Comparison of ENCODE assay signal across 12 cellular contexts in genomic region chr14:69573205-69573840, GRCh38. TPM values are rescaled to one million over a fixed set of nuclear protein-coding genes. Genes with fewer than 3 reads are reported as not detected.
DNase-seq lines count a peak whose midpoint lies in the region; ATAC-seq and TF ChIP-seq lines count a peak whose summit lies in the region.
"Had no signal": no experiment of that assay in that cellular context is flagged by ENCODE, and none has a peak within 500 bp of the region (broad histone marks: within the 10 kb centered on the region; RNA-seq: fewer than 3 reads in every experiment).

No MANE protein-coding gene starts in this region.

- H3K4ac ChIP-seq in mesenchymal stem cell (ENCODE audit: low read depth in 1 of 2, low read length in 2 of 2) = no peak overlapping the region

- no peaks in the 10 kb centered on the region for H3K36me3 ChIP-seq in aorta (ENCODE audit: control insufficient read depth in 1 of 2, insufficient read depth in 2 of 2, low read length in 1 of 2)
- H3K36me3 ChIP-seq in mesenchymal stem cell (ENCODE audit: control insufficient read depth in 1 of 2, insufficient read depth in 2 of 2, low read depth in 1 of 2, low read length in 2 of 2) = peaks cover 0 to 7% of the 10 kb centered on the region in 2 experiments
- H3K36me3 ChIP-seq: HAP-1, SJSA1 had no signal

- no peaks in the 10 kb centered on the region for H3K79me1 ChIP-seq in mesenchymal stem cell (replicated peaks; ENCODE audit: low read length, poor library complexity, severe bottlenecking)

- intact Hi-C loops in aorta (cut with DNase I) = no loop called here

- H3K18ac ChIP-seq in mesenchymal stem cell (ENCODE audit: low read depth in 1 of 2, low read length in 2 of 2) = no peak overlapping the region

- H3K4me1 ChIP-seq in aorta (ENCODE audit: control insufficient read depth in 1 of 2, insufficient read depth in 2 of 2, low read length in 2 of 2) = no peaks in the 10 kb centered on the region
- no peaks in the 10 kb centered on the region for H3K4me1 ChIP-seq in foreskin keratinocyte
- H3K4me1 ChIP-seq in mesenchymal stem cell (ENCODE audit: control insufficient read depth, insufficient read depth, low read depth, low read length) = peaks cover 22% of the 10 kb centered on the region

- H3K9me3 Mint-ChIP-seq in activated T-cell treated with anti-CD3 and anti-CD28 coated beads, Interleukin-2, amount 50 U/mL, for 72 hours = no peaks in the 10 kb centered on the region
- H3K9me3 Mint-ChIP-seq in mesothelial cell of epicardium = no peaks in the 10 kb centered on the region

- WGBS in aorta, 2 donors = 22 to 46% methylated on average over 45 to 52 of the region's 52 CpGs
- WGBS in mesenchymal stem cell = 94% methylated on average over 52 of the region's 52 CpGs

- peaks cover 12% of the 10 kb centered on the region for H3K4me1 Mint-ChIP-seq in activated T-cell treated with anti-CD3 and anti-CD28 coated beads, Interleukin-2, amount 50 U/mL, for 72 hours (ENCODE audit: low read depth)
- peaks cover 9% of the 10 kb centered on the region for H3K4me1 Mint-ChIP-seq in mesothelial cell of epicardium

- no peak overlapping the region for H3K27ac ChIP-seq in aorta (ENCODE audit: low read depth in 1 of 2, low read length in 2 of 2)
- H3K27ac ChIP-seq in foreskin keratinocyte = no peak overlapping the region
- H3K27ac ChIP-seq in mesenchymal stem cell (ENCODE audit: low read length, poor library complexity, severe bottlenecking) = no peak overlapping the region
- H3K27ac ChIP-seq: SJSA1 had no signal

- H4K91ac ChIP-seq in mesenchymal stem cell (ENCODE audit: low read length) = no peak overlapping the region

- ATAC-seq in activated T-cell treated with anti-CD3 and anti-CD28 coated beads, Interleukin-2, amount 50 U/mL, for 72 hours (replicated peaks in 1 of 2) = no peak
- no peak for ATAC-seq in aorta (ENCODE audit: low FRiP score)
- no peak for ATAC-seq in foreskin keratinocyte

- H3K9ac ChIP-seq in mesenchymal stem cell (ENCODE audit: low read length) = no peak overlapping the region

- H3K9me3 ChIP-seq in aorta (ENCODE audit: control insufficient read depth, low read length) (no peaks in the 10 kb centered on the region), mesenchymal stem cell (ENCODE audit: control insufficient read depth, low read length) (no peaks in the 10 kb centered on the region)
- H3K9me3 ChIP-seq: HAP-1 had no signal

- no peak overlapping the region for H2AK5ac ChIP-seq in mesenchymal stem cell (ENCODE audit: low read length, severe bottlenecking)

- H2BK5ac ChIP-seq in mesenchymal stem cell (ENCODE audit: low read depth, low read length, poor library complexity, severe bottlenecking) = no peak overlapping the region

- peak overlapping the region; percentile 71 to 82 for H3K4me3 Mint-ChIP-seq in activated T-cell treated with anti-CD3 and anti-CD28 coated beads, Interleukin-2, amount 50 U/mL, for 72 hours
- H3K4me3 Mint-ChIP-seq in mesothelial cell of epicardium = peak overlapping the region; percentile 72

- H3K14ac ChIP-seq in mesenchymal stem cell (ENCODE audit: low read length in 2 of 2) = no peak overlapping the region

- H3K27me3 Mint-ChIP-seq in activated T-cell treated with anti-CD3 and anti-CD28 coated beads, Interleukin-2, amount 50 U/mL, for 72 hours (ENCODE audit: low read depth) = peaks cover 63% of the 10 kb centered on the region
- peaks cover 50% of the 10 kb centered on the region for H3K27me3 Mint-ChIP-seq in mesothelial cell of epicardium (ENCODE audit: low read depth)

- no peak overlapping the region for H4K8ac ChIP-seq in mesenchymal stem cell (ENCODE audit: low read length)

- no peak overlapping the region for H3K23ac ChIP-seq in mesenchymal stem cell (ENCODE audit: low read length in 2 of 2)

- H3K27me3 ChIP-seq in aorta (ENCODE audit: control insufficient read depth in 1 of 2, insufficient read depth in 2 of 2, low read length in 1 of 2) = no peaks in the 10 kb centered on the region
- peaks cover 95% of the 10 kb centered on the region for H3K27me3 ChIP-seq in foreskin keratinocyte
- H3K27me3 ChIP-seq in mesenchymal stem cell (ENCODE audit: control insufficient read depth in 1 of 2, insufficient read depth in 1 of 2, low read length in 2 of 2) = peaks cover 60 to 85% of the 10 kb centered on the region in 2 experiments

- H3K36me3 Mint-ChIP-seq in activated T-cell treated with anti-CD3 and anti-CD28 coated beads, Interleukin-2, amount 50 U/mL, for 72 hours (ENCODE audit: insufficient read depth in 2 of 2) = no peaks in the 10 kb centered on the region
- no peaks in the 10 kb centered on the region for H3K36me3 Mint-ChIP-seq in mesothelial cell of epicardium

- no peak overlapping the region for H3K27ac Mint-ChIP-seq in activated T-cell treated with anti-CD3 and anti-CD28 coated beads, Interleukin-2, amount 50 U/mL, for 72 hours
- H3K27ac Mint-ChIP-seq in mesothelial cell of epicardium = no peak overlapping the region

- no peak overlapping the region for H2BK120ac ChIP-seq in mesenchymal stem cell (ENCODE audit: low read depth, low read length)

- no peak overlapping the region for H2BK15ac ChIP-seq in mesenchymal stem cell (ENCODE audit: low read depth, poor library complexity, severe bottlenecking)

- H2AFZ ChIP-seq in mesenchymal stem cell (ENCODE audit: low read depth, low read length) = no peak overlapping the region

- H3K4me3 ChIP-seq in aorta (ENCODE audit: low read length in 2 of 2) (no peak overlapping the region), mesenchymal stem cell (ENCODE audit: insufficient read depth in 1 of 2, low read depth in 1 of 2, low read length in 2 of 2) (no peak overlapping the region)
- H3K4me3 ChIP-seq: HAP-1, SJSA1 had no signal

- TF ChIP-seq CTCF in mesothelial cell of epicardium (IDR thresholded peaks at IDR 0.05; ENCODE audit: unreplicated experiment) (no peak), foreskin keratinocyte (conservative IDR thresholded peaks at IDR 0.05) (no peak)

- DNase-seq in stimulated activated CD4-positive, alpha-beta T cell treated with anti-CD3 and anti-CD28 coated beads, Interleukin-15, amount 100 ng/mL, for 24 hours = peak; percentile 12
- DNase-seq in stimulated activated CD4-positive, alpha-beta T cell treated with anti-CD3 and anti-CD28 coated beads, Interleukin-2, amount 100 ng/mL, for 48 hours = no peak
- DNase-seq in activated T-cell treated with anti-CD3 and anti-CD28 coated beads, Interleukin-2, amount 50 U/mL, for 72 hours = no peak
- DNase-seq in mesothelial cell of epicardium (ENCODE audit: low spot score in 2 of 2, unreplicated experiment in 2 of 2) = no peak
- no peak for DNase-seq in aorta
- no peak for DNase-seq in foreskin keratinocyte
- no peak for DNase-seq in NCI-H1436 (lab: John Stamatoyannopoulos, UW)
- DNase-seq in mesenchymal stem cell = no peak
- DNase-seq: activated effector memory CD4-positive, alpha-beta T cell treated with anti-CD3 and anti-CD28 coated beads, Interleukin-2, amount 50 U/mL, for 16 hours; left cardiac atrium had no signal

- H2BK12ac ChIP-seq in mesenchymal stem cell (ENCODE audit: low read length in 2 of 2) = no peak overlapping the region

- no peak overlapping the region for H3K4me2 ChIP-seq in mesenchymal stem cell (ENCODE audit: low read length, poor library complexity, severe bottlenecking)

RNA-seq across cellular contexts. Expression of gene CCDC177, which starts 1.3 kb away (rescaled TPM):
- not detected for total RNA-seq in activated T-cell treated with anti-CD3 and anti-CD28 coated beads, Interleukin-2, amount 50 U/mL, for 72 hours
- 0.24 to 0.34 TPM (median 0.34 TPM) in 3 replicates for total RNA-seq in mesothelial cell of epicardium
- total RNA-seq in aorta = not detected
- not detected for polyA plus RNA-seq in aorta
- total RNA-seq in foreskin keratinocyte = not detected in 2 replicates
- polyA plus RNA-seq in foreskin keratinocyte = not detected in 2 replicates
- polyA plus RNA-seq in mesenchymal stem cell (2013, experiment 1 of 2) = not detected
- not detected for polyA plus RNA-seq in mesenchymal stem cell (2013, experiment 2 of 2)
- total RNA-seq: left cardiac atrium, SJSA1 had no signal

RNA-seq across cellular contexts. Expression of gene SUSD6, which starts 38.1 kb away (rescaled TPM):
- total RNA-seq in activated T-cell treated with anti-CD3 and anti-CD28 coated beads, Interleukin-2, amount 50 U/mL, for 72 hours = 10 to 100 TPM; 60.3 to 73.8 TPM
- total RNA-seq in mesothelial cell of epicardium (34.7 to 37.3 TPM (median 35.3 TPM) in 3 replicates), aorta (10 to 100 TPM; 51.3 to 59.9 TPM), foreskin keratinocyte (14.5 and 17.4 TPM in 2 replicates)
- polyA plus RNA-seq in aorta (10 to 100 TPM in 1 of 2 donors, 1 to 10 TPM in 1; 7.4 to 16.1 TPM), foreskin keratinocyte (5.4 and 5.9 TPM in 2 replicates)
- polyA plus RNA-seq in mesenchymal stem cell (2013, experiment 1 of 2) = 8.9 TPM
- polyA plus RNA-seq in mesenchymal stem cell (2013, experiment 2 of 2) = 9.1 TPM
